Comparison of ENCODE assay signal across 17 cellular contexts in the genomic region with DNA sequence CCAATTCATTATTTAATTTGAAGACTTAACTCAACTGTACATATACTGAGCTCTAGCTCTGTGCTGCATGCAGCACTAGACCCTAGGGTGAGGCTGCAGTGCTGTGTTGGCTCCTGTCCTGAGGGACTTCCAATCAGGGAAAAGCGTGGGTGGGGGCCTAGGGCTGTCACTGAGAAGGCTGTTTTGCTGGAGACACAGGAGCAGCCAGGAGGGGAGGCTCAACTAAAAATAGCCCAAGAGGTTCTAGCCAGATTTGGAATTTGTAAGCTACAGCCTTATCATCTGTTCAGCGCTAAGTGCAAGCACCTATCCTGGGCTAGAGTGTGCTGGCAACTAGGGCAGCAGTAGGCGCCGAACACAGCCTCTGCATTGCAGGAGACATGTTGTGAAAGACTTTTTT.
DNase-seq lines count a peak whose midpoint lies in the region; ATAC-seq and TF ChIP-seq lines count a peak whose summit lies in the region.
"Had no signal": no experiment of that assay in that cellular context is flagged by ENCODE, and none has a peak within 500 bp of the region (broad histone marks: within the 10 kb centered on the region; RNA-seq: fewer than 3 reads in every experiment).

No MANE protein-coding gene starts in this region.

- ATAC-seq in upper lobe of right lung (no peak), natural killer cell (no peak)

- H3K4me1 ChIP-seq in left ventricle myocardium inferior (peaks cover 10% of the 10 kb centered on the region), upper lobe of right lung (no peaks in the 10 kb centered on the region)
- H3K4me1 ChIP-seq: BE2C had no signal

- H3K27ac Mint-ChIP-seq in natural killer cell, result no peak overlapping the region
- H3K27ac Mint-ChIP-seq: CD4-positive, CD25-positive, alpha-beta regulatory T cell; CD8-positive, alpha-beta memory T cell; H9 had no signal

- no peaks in the 10 kb centered on the region for H3K27me3 Mint-ChIP-seq in natural killer cell (ENCODE audit: low read depth in 2 of 2)
- H3K27me3 Mint-ChIP-seq: CD4-positive, CD25-positive, alpha-beta regulatory T cell had no signal

- intact Hi-C loops in cardiac septum (cut with DNase I) (no loop called here), left ventricle myocardium inferior (cut with micrococcal nuclease) (no loop called here), upper lobe of right lung (cut with DNase I) (no loop called here), natural killer cell (cut with micrococcal nuclease) (no loop called here)

- H3K27me3 ChIP-seq in left ventricle myocardium inferior (ENCODE audit: low read depth) (no peaks in the 10 kb centered on the region), upper lobe of right lung (no peaks in the 10 kb centered on the region)
- H3K27me3 ChIP-seq: BE2C had no signal

- H3K27ac ChIP-seq in left ventricle myocardium inferior (replicated peaks), result peak overlapping the region; percentile 69
- H3K27ac ChIP-seq in upper lobe of right lung, result no peak overlapping the region

- H3K36me3 ChIP-seq in left ventricle myocardium inferior, result no peaks in the 10 kb centered on the region
- no peaks in the 10 kb centered on the region for H3K36me3 ChIP-seq in upper lobe of right lung
- H3K36me3 ChIP-seq: BE2C had no signal

- H3K9me3 Mint-ChIP-seq in natural killer cell, result peaks cover 0 to 2% of the 10 kb centered on the region in 2 donors

- H3K9me3 ChIP-seq in left ventricle myocardium inferior (replicated peaks) (no peaks in the 10 kb centered on the region), upper lobe of right lung (no peaks in the 10 kb centered on the region)
- H3K9me3 ChIP-seq: BE2C had no signal

- peak; percentile 4 to 47 for DNase-seq in cerebellar nuclear complex (lab: John Stamatoyannopoulos, UW)
- peak; percentile 80 for DNase-seq in cardiac septum (ENCODE audit: low spot score)
- DNase-seq in left ventricle myocardium inferior, result peak; percentile 45
- no peak for DNase-seq in cortex of kidney (lab: John Stamatoyannopoulos, UW)
- no peak for DNase-seq in upper lobe of right lung
- no peak for DNase-seq in natural killer cell
- no peak for DNase-seq in activated T-cell treated with anti-CD3 and anti-CD28 coated beads for 4 hours
- DNase-seq: ACHN; BE2C; CD4-positive, CD25-positive, alpha-beta regulatory T cell; CD8-positive, alpha-beta memory T cell; COR-L47; DMS 273 treated with DMSO at 0.1 percent for 48 hours; DMS53; DND-41; EL; H9 had no signal

- H3K4me3 Mint-ChIP-seq in natural killer cell, result no peak overlapping the region
- H3K4me3 Mint-ChIP-seq: CD4-positive, CD25-positive, alpha-beta regulatory T cell; CD8-positive, alpha-beta memory T cell; H9 had no signal

- H3K36me3 Mint-ChIP-seq in natural killer cell, result no peaks in the 10 kb centered on the region
- H3K36me3 Mint-ChIP-seq: CD4-positive, CD25-positive, alpha-beta regulatory T cell; CD8-positive, alpha-beta memory T cell had no signal

- no peak overlapping the region for H3K4me3 ChIP-seq in left ventricle myocardium inferior
- H3K4me3 ChIP-seq in upper lobe of right lung, result no peak overlapping the region

- no peaks in the 10 kb centered on the region for H3K4me1 Mint-ChIP-seq in natural killer cell
- H3K4me1 Mint-ChIP-seq: CD4-positive, CD25-positive, alpha-beta regulatory T cell; CD8-positive, alpha-beta memory T cell had no signal

- TF ChIP-seq CTCF in left ventricle myocardium inferior (IDR thresholded peaks at IDR 0.05; ENCODE audit: borderline replicate concordance), result no peak
- no peak for TF ChIP-seq CTCF in upper lobe of right lung (IDR thresholded peaks at IDR 0.05)
- no peak for TF ChIP-seq CTCF in natural killer cell (IDR thresholded peaks at IDR 0.05)

Comparison
In these comparisons a context has a peak if more than half of its experiments do, and no peak if none do; other contexts are left out.
1. DNase-seq: peak in cerebellar nuclear complex (2 of 2), cardiac septum (single experiment) and left ventricle myocardium inferior (single experiment); none in cortex of kidney (single experiment), upper lobe of right lung (single experiment), natural killer cell (single experiment) and activated T-cell treated with anti-CD3 and anti-CD28 coated beads for 4 hours (single experiment).